In the genomic region with DNA sequence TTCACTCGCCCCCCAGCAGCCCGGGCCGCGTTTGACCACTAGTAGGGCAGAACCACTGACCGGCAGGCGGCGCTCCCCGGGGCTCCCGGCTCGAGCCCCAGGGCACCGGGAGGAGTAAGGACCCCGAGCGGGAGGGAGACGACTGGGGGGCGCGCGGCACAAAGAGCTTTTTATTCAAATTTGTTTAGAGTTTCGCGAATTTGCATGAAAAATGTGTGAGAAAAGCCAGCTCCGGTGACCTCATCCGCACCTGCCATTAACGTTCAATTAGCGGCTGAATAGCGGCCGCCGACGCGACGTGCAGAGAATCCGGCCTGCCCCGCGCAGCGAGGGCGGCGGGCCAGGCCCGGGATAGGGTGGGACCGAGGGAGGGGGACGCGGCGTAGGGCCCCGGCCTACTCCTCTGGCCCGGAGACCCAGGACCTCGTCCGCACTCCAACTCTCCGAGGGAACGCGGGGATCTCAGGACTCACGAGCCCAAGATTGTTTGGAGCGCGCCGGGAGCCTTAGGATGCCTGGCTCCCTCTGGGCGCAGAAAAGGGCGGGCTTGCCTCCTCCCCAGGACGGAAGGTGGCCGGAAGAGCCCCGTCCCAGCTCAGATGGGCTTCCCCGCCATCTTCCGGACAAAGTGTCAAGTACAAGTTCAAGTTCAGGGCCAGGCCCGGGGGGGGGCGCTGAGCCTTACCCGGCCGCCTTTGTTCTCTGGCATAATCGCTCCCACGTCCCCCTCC, we compare ENCODE assay signal across 8 cellular contexts.
DNase-seq lines count a peak whose midpoint lies in the region; ATAC-seq, FAIRE-seq and TF ChIP-seq lines count a peak whose summit lies in the region.

No MANE protein-coding gene starts in this region.

- H3K36me3 Mint-ChIP-seq in CD8-positive, alpha-beta T cell, result peaks cover 4% of the 10 kb centered on the region
- H3K36me3 Mint-ChIP-seq in MCF 10A (ENCODE audit: insufficient read depth, unreplicated experiment), result no peaks in the 10 kb centered on the region

- TF ChIP-seq EP300 in suprapubic skin (IDR thresholded peaks at IDR 0.05), result no peak

- H3K27me3 ChIP-seq in CD8-positive, alpha-beta T cell (ENCODE audit: insufficient read depth, low read length), result peaks cover 26% of the 10 kb centered on the region
- H3K27me3 ChIP-seq in suprapubic skin, result peaks cover 96% of the 10 kb centered on the region

- no peak overlapping the region for H3K9ac ChIP-seq in kidney (ENCODE audit: low read length in 2 of 2)

- CTCF ChIA-PET in CD8-positive, alpha-beta T cell (lab: Charles Lee), result interaction anchor here (3.3 kb wide), 1 partner anchor 41 kb away, joined by 24 read pairs; no protein-coding TSS in a partner anchor
- CTCF ChIA-PET in MCF 10A (lab: Yijun Ruan, JAX), result interaction anchor here (0.6 to 3.1 kb wide), 5 partner anchors 16 to 382 kb away, joined by 3 to 17 read pairs (median 3); no protein-coding TSS in a partner anchor

- peak overlapping the region; percentile 64 for H3K4me3 ChIP-seq in CD8-positive, alpha-beta T cell (ENCODE audit: low read depth, low read length)
- H3K4me3 ChIP-seq in suprapubic skin (peak overlapping the region; percentile 40), kidney (ENCODE audit: low read length in 2 of 2) (no peak overlapping the region)

- H3K9me3 ChIP-seq in CD8-positive, alpha-beta T cell (ENCODE audit: low read length), result no peaks in the 10 kb centered on the region
- no peaks in the 10 kb centered on the region for H3K9me3 ChIP-seq in suprapubic skin
- no peaks in the 10 kb centered on the region for H3K9me3 ChIP-seq in kidney (ENCODE audit: control insufficient read depth in 1 of 2, low read length in 2 of 2)

- WGBS in suprapubic skin, result 0% methylated on average over 32 of the region's 64 CpGs

- H3K27me3 Mint-ChIP-seq in CD8-positive, alpha-beta T cell (ENCODE audit: low read depth), result peaks cover 62% of the 10 kb centered on the region
- H3K27me3 Mint-ChIP-seq in MCF 10A (ENCODE audit: insufficient read depth, unreplicated experiment), result no peaks in the 10 kb centered on the region

- TF ChIP-seq POLR2A in GM18951 (IDR thresholded peaks at IDR 0.05; ENCODE audit: extremely low read depth, insufficient read depth, insufficient read length) (peak; percentile 40), suprapubic skin (IDR thresholded peaks at IDR 0.05) (no peak)

- BruUV-seq in MCF 10A (replicated peaks; lab: Mats Ljungman, UMichigan), result no TSS peak

- no peak for FAIRE-seq in kidney (lab: Jason Lieb, UNC)

- DNase-seq in CD8-positive, alpha-beta T cell, result peak in 3 of 7 experiments; percentile 21 to 54 (median 29)
- DNase-seq in NOMO-1 (lab: John Stamatoyannopoulos, UW; ENCODE audit: unreplicated experiment in 2 of 2) (peak; percentile 63 to 71), MCF 10A (ENCODE audit: unreplicated experiment) (no peak), left colon (peak in 1 of 2 donors; percentile 39), suprapubic skin (ENCODE audit: low spot score in 2 of 2) (no peak), kidney (no peak)

- no peaks in the 10 kb centered on the region for H3K9me3 Mint-ChIP-seq in CD8-positive, alpha-beta T cell
- no peaks in the 10 kb centered on the region for H3K9me3 Mint-ChIP-seq in MCF 10A (ENCODE audit: unreplicated experiment)

- no peaks in the 10 kb centered on the region for H3K36me3 ChIP-seq in CD8-positive, alpha-beta T cell (ENCODE audit: insufficient read depth, low read length)
- H3K36me3 ChIP-seq in suprapubic skin (no peaks in the 10 kb centered on the region), kidney (ENCODE audit: control insufficient read depth in 1 of 2, insufficient read depth in 2 of 2, low read length in 2 of 2) (no peaks in the 10 kb centered on the region)

- TF ChIP-seq CTCF in CD8-positive, alpha-beta T cell (IDR thresholded peaks at IDR 0.05), result no peak
- TF ChIP-seq CTCF in MCF 10A (IDR thresholded peaks at IDR 0.05; ENCODE audit: unreplicated experiment) (peak; percentile 13), suprapubic skin (IDR thresholded peaks at IDR 0.05) (no peak), kidney (IDR thresholded peaks at IDR 0.05; ENCODE audit: borderline replicate concordance, extremely low read depth, insufficient read depth) (no peak)

- peaks cover 13% of the 10 kb centered on the region for H3K4me1 ChIP-seq in CD8-positive, alpha-beta T cell (ENCODE audit: insufficient read depth, low read length)
- peaks cover 15% of the 10 kb centered on the region for H3K4me1 ChIP-seq in suprapubic skin
- no peaks in the 10 kb centered on the region for H3K4me1 ChIP-seq in kidney (ENCODE audit: control insufficient read depth in 1 of 2, insufficient read depth in 1 of 2, low read depth in 1 of 2, low read length in 2 of 2)

- ATAC-seq in CD8-positive, alpha-beta T cell, result peak; percentile 59
- peak; percentile 66 for ATAC-seq in HG03354 (IDR thresholded peaks at IDR 0.05; ENCODE audit: poor library complexity, severe bottlenecking, unreplicated experiment)
- ATAC-seq in left colon, result peak; percentile 38

- peaks cover 12% of the 10 kb centered on the region for H3K4me1 Mint-ChIP-seq in CD8-positive, alpha-beta T cell (ENCODE audit: low read depth)
- peaks cover 26% of the 10 kb centered on the region for H3K4me1 Mint-ChIP-seq in MCF 10A (ENCODE audit: insufficient read depth, unreplicated experiment)

- no peak overlapping the region for H3K27ac ChIP-seq in CD8-positive, alpha-beta T cell (ENCODE audit: low read depth, low read length)
- H3K27ac ChIP-seq in suprapubic skin, result no peak overlapping the region
- H3K27ac ChIP-seq in kidney (ENCODE audit: low read depth in 2 of 2, low read length in 2 of 2), result no peak overlapping the region

- no peak overlapping the region for H3K27ac Mint-ChIP-seq in CD8-positive, alpha-beta T cell
- no peak overlapping the region for H3K27ac Mint-ChIP-seq in MCF 10A (ENCODE audit: low read depth, unreplicated experiment)

- POLR2A ChIA-PET in CD8-positive, alpha-beta T cell (lab: Charles Lee), result no interaction called here
- POLR2A ChIA-PET in MCF 10A (lab: Yijun Ruan, JAX), result interaction anchor here (1.1 kb wide), 1 partner anchor 10 kb away, joined by 3 read pairs; no protein-coding TSS in a partner anchor

- intact Hi-C loops in CD8-positive, alpha-beta T cell (cut with DNase I, micrococcal nuclease), result loop anchor here in 1 of 2 experiments (1.0 kb wide), 1 partner anchor 41 kb away; no protein-coding TSS in a partner anchor
- intact Hi-C loops in MCF 10A (cut with micrococcal nuclease) (no loop called here), left colon (cut with DNase I, micrococcal nuclease) (no loop called here), kidney (cut with DNase I) (no loop called here)

- in situ Hi-C loops in GM18951 (cut with MboI; ENCODE audit: low sequenced_read_pairs, unreplicated experiment), result no loop called here

- H3K4me3 Mint-ChIP-seq in CD8-positive, alpha-beta T cell, result peak overlapping the region; percentile 78
- no peak overlapping the region for H3K4me3 Mint-ChIP-seq in MCF 10A (ENCODE audit: unreplicated experiment)

Comparison
In these comparisons a context has a peak if more than half of its experiments do, and no peak if none do; other contexts are left out.
1. DNase-seq: peak in NOMO-1 (2 of 2); none in MCF 10A (single experiment), suprapubic skin (0 of 2) and kidney (single experiment).
2. H3K4me3 ChIP-seq: peak in CD8-positive, alpha-beta T cell (single experiment) and suprapubic skin (single experiment); none in kidney (0 of 2).
3. Peak in every context shown above with its lines, with median percentiles within 50 percentile points of each other: ATAC-seq.